ENCODE assay signal across 1 cellular context in genomic region chr17:29844339-29845048, GRCh38.
TF ChIP-seq lines count a peak whose summit lies in the region.

No MANE protein-coding gene starts in this region.

TF ChIP-seq in HEK293, 187 proteins besides CTCF, POLR2A, EP300 and RAD21 (continued from another document and continues in another):
- TF ChIP-seq ZBTB10 (tag by site-specific recombination; IDR thresholded peaks at IDR 0.05) (no peak), ZNF707 (tag by site-specific recombination; IDR thresholded peaks at IDR 0.05) (no peak), ZNF335 (tag by site-specific recombination; conservative IDR thresholded peaks at IDR 0.05) (peak; percentile 33; the same call in 1 of the 2 replicates), ZNF23 (tag by site-specific recombination; IDR thresholded peaks at IDR 0.05; ENCODE audit: borderline replicate concordance) (no peak), KLF16 (tag by site-specific recombination; IDR thresholded peaks at IDR 0.05) (no peak), ZNF175 (tag by site-specific recombination; IDR thresholded peaks at IDR 0.05) (no peak), SETDB1 (IDR thresholded peaks at IDR 0.05; ENCODE audit: insufficient read length, low read length) (no peak), FEZF1 (tag by site-specific recombination; IDR thresholded peaks at IDR 0.05) (no peak), ZNF585B (tag by site-specific recombination; IDR thresholded peaks at IDR 0.05) (no peak), ZNF777 (tag by site-specific recombination; IDR thresholded peaks at IDR 0.05; ENCODE audit: borderline replicate concordance) (no peak), ZNF2 (tag by site-specific recombination; IDR thresholded peaks at IDR 0.05) (no peak), ZNF747 (tag by site-specific recombination; IDR thresholded peaks at IDR 0.05) (no peak), ZNF76 (tag by site-specific recombination; IDR thresholded peaks at IDR 0.05; ENCODE audit: borderline replicate concordance, low read depth) (no peak), ZNF473 (tag by site-specific recombination; IDR thresholded peaks at IDR 0.05) (no peak), ZNF621 (tag by site-specific recombination; IDR thresholded peaks at IDR 0.05) (no peak), ZNF488 (tag by site-specific recombination; IDR thresholded peaks at IDR 0.05) (no peak), ZNF423 (tag by site-specific recombination; IDR thresholded peaks at IDR 0.05) (no peak), REST (tag by site-specific recombination; IDR thresholded peaks at IDR 0.05) (no peak), ZNF223 (tag by site-specific recombination; IDR thresholded peaks at IDR 0.05) (no peak), ZSCAN16 (tag by site-specific recombination; IDR thresholded peaks at IDR 0.05) (no peak), ZNF449 (tag by site-specific recombination; IDR thresholded peaks at IDR 0.05) (no peak), PATZ1 (tag by site-specific recombination; IDR thresholded peaks at IDR 0.05) (no peak), ZNF548 (tag by site-specific recombination; IDR thresholded peaks at IDR 0.05) (no peak), ZBTB20 (tag by site-specific recombination; IDR thresholded peaks at IDR 0.05) (peak; percentile 86), ZNF324 (tag by site-specific recombination; IDR thresholded peaks at IDR 0.05) (no peak), ZNF132 (tag by site-specific recombination; IDR thresholded peaks at IDR 0.05; ENCODE audit: borderline replicate concordance) (no peak), YY2 (tag by site-specific recombination; IDR thresholded peaks at IDR 0.05) (no peak), HOXA7 (CRISPR knock-in tag; IDR thresholded peaks at IDR 0.05; ENCODE audit: borderline replicate concordance) (no peak), SP3 (tag by site-specific recombination; IDR thresholded peaks at IDR 0.05) (no peak), ZNF660 (tag by site-specific recombination; IDR thresholded peaks at IDR 0.05) (no peak), BCL11B (tag by site-specific recombination; IDR thresholded peaks at IDR 0.05; ENCODE audit: low read depth) (no peak), ZIC2 (tag by site-specific recombination; IDR thresholded peaks at IDR 0.05) (no peak), ZNF26 (tag by site-specific recombination; IDR thresholded peaks at IDR 0.05) (no peak), ZNF350 (tag by site-specific recombination; IDR thresholded peaks at IDR 0.05) (no peak), ZNF843 (tag by site-specific recombination; IDR thresholded peaks at IDR 0.05) (no peak), MZF1 (tag by site-specific recombination; IDR thresholded peaks at IDR 0.05; ENCODE audit: borderline replicate concordance) (no peak; the same call in 1 of the 2 replicates), HOXD13 (CRISPR knock-in tag; IDR thresholded peaks at IDR 0.05; ENCODE audit: borderline replicate concordance) (no peak), KLF8 (tag by site-specific recombination; IDR thresholded peaks at IDR 0.05) (no peak)
- TF ChIP-seq, protein P1, sequence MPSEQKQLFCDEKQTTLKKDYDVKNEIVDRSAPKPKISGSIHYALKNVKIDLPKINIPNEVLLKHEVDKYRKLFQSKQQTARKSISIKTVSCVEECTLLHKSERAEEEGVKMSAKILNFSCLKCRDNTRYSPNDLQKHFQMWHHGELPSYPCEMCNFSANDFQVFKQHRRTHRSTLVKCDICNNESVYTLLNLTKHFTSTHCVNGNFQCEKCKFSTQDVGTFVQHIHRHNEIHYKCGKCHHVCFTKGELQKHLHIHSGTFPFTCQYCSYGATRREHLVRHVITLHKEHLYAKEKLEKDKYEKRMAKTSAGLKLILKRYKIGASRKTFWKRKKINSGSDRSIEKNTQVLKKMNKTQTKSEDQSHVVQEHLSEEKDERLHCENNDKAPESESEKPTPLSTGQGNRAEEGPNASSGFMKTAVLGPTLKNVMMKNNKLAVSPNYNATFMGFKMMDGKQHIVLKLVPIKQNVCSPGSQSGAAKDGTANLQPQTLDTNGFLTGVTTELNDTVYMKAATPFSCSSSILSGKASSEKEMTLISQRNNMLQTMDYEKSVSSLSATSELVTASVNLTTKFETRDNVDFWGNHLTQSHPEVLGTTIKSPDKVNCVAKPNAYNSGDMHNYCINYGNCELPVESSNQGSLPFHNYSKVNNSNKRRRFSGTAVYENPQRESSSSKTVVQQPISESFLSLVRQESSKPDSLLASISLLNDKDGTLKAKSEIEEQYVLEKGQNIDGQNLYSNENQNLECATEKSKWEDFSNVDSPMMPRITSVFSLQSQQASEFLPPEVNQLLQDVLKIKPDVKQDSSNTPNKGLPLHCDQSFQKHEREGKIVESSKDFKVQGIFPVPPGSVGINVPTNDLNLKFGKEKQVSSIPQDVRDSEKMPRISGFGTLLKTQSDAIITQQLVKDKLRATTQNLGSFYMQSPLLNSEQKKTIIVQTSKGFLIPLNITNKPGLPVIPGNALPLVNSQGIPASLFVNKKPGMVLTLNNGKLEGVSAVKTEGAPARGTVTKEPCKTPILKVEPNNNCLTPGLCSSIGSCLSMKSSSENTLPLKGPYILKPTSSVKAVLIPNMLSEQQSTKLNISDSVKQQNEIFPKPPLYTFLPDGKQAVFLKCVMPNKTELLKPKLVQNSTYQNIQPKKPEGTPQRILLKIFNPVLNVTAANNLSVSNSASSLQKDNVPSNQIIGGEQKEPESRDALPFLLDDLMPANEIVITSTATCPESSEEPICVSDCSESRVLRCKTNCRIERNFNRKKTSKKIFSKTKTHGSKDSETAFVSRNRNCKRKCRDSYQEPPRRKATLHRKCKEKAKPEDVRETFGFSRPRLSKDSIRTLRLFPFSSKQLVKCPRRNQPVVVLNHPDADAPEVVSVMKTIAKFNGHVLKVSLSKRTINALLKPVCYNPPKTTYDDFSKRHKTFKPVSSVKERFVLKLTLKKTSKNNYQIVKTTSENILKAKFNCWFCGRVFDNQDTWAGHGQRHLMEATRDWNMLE (tag by site-specific recombination; conservative IDR thresholded peaks at IDR 0.05; ENCODE audit: low read depth) = no peak
- TF ChIP-seq, protein P2, sequence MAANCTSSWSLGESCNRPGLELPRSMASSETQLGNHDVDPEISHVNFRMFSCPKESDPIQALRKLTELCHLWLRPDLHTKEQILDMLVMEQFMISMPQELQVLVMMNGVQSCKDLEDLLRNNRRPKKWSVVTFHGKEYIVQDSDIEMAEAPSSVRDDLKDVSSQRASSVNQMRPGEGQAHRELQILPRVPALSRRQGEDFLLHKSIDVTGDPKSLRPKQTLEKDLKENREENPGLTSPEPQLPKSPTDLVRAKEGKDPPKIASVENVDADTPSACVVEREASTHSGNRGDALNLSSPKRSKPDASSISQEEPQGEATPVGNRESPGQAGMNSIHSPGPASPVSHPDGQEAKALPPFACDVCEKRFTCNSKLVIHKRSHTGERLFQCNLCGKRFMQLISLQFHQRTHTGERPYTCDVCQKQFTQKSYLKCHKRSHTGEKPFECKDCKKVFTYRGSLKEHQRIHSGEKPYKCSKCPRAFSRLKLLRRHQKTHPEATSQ (tag by site-specific recombination; IDR thresholded peaks at IDR 0.05) = no peak
- TF ChIP-seq, protein P3, sequence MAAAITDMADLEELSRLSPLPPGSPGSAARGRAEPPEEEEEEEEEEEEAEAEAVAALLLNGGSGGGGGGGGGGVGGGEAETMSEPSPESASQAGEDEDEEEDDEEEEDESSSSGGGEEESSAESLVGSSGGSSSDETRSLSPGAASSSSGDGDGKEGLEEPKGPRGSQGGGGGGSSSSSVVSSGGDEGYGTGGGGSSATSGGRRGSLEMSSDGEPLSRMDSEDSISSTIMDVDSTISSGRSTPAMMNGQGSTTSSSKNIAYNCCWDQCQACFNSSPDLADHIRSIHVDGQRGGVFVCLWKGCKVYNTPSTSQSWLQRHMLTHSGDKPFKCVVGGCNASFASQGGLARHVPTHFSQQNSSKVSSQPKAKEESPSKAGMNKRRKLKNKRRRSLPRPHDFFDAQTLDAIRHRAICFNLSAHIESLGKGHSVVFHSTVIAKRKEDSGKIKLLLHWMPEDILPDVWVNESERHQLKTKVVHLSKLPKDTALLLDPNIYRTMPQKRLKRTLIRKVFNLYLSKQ (tag by site-specific recombination; IDR thresholded peaks at IDR 0.05; ENCODE audit: borderline replicate concordance) = no peak
